ENCODE assay signal across 8 cellular contexts in the genomic region with DNA sequence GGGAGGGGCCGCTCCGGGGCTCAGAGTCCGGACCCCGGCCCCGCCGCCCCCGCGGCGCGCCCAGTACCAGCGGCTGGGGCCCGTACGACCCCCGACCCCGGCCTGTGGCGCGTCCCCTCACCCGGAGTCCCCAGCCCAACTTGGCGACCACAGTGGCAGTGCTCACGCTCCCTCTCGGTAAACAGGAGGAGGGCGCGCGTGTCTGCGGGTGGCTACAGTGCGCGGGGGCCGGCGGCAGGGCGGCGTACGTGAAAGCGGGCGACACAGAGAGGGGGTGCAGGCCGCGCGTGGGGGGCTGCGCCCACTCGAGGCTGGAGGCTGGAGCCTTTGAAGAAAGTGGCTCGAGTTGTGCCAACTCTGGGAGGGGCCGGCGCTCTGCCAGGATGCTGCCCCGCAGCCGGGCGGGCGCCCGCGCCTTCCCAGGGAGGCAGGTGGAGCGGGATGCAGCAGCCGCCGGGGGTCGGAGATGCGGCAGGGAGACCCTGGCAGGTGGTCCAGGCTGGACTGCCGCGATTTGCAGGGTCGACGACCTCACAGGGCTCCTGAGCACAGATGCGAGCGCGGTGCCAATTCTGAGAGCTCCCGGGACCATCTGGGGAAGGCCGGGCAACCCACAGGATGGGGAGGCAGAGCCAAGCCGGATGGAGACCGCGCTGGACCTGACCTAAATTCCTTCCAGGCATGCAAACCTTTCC. TPM values are rescaled to one million over a fixed set of nuclear protein-coding genes. Genes with fewer than 3 reads are reported as not detected.
DNase-seq lines count a peak whose midpoint lies in the region; ATAC-seq and TF ChIP-seq lines count a peak whose summit lies in the region.

No MANE protein-coding gene starts in this region.

- H3K4me1 ChIP-seq in esophagus (ENCODE audit: control insufficient read depth in 2 of 2, insufficient read depth in 2 of 2, low read length in 1 of 2) (peaks cover 3 to 4% of the 10 kb centered on the region in 2 donors), urinary bladder (ENCODE audit: insufficient read depth) (no peaks in the 10 kb centered on the region)

- POLR2A ChIA-PET in T-cell (lab: Charles Lee) = no interaction called here
- POLR2A ChIA-PET in GM10248 (lab: Yijun Ruan, JAX) = no interaction called here

- H3K4me1 Mint-ChIP-seq in T-cell = no peaks in the 10 kb centered on the region

- H3K36me3 ChIP-seq in esophagus (ENCODE audit: control insufficient read depth in 2 of 2, insufficient read depth in 2 of 2, low read length in 1 of 2) = no peaks in the 10 kb centered on the region
- H3K36me3 ChIP-seq in urinary bladder (ENCODE audit: insufficient read depth) = no peaks in the 10 kb centered on the region

- peak in 4 of 34 experiments; percentile 2 to 16 (median 10) for DNase-seq in T-cell
- DNase-seq in myocyte (ENCODE audit: low read depth) = peak; percentile 48
- DNase-seq in GM10248 (ENCODE audit: extremely low spot score) = no peak
- no peak for DNase-seq in GM10266 (ENCODE audit: extremely low spot score)

- peak overlapping the region in 1 of 2 donors; percentile 74 for H3K27ac ChIP-seq in esophagus (ENCODE audit: low read depth in 2 of 2, low read length in 1 of 2)
- peak overlapping the region; percentile 51 for H3K27ac ChIP-seq in urinary bladder (ENCODE audit: low read depth)

- no peak for TF ChIP-seq CTCF in GM10248 (IDR thresholded peaks at IDR 0.05; ENCODE audit: control extremely low read depth, extremely low read depth, low read depth, missing control alignments)
- TF ChIP-seq CTCF in GM10266 (IDR thresholded peaks at IDR 0.05; ENCODE audit: control insufficient read depth, insufficient read depth, low read depth, missing control alignments) = no peak

- ATAC-seq in T-cell (replicated peaks in 1 of 4) (peak in 3 of 4 experiments; percentile 10 to 36 (median 34)), HG03139 (IDR thresholded peaks at IDR 0.05; ENCODE audit: unreplicated experiment) (no peak)

- 4 to 5% methylated on average over 64 to 65 of the region's 65 CpGs for WGBS in esophagus, 2 donors
- 4% methylated on average over 65 of the region's 65 CpGs for WGBS in urinary bladder

- H3K27ac Mint-ChIP-seq in T-cell = no peak overlapping the region

- no peaks in the 10 kb centered on the region for H3K36me3 Mint-ChIP-seq in T-cell

- CTCF ChIA-PET in T-cell (lab: Charles Lee) (interaction anchor here (0.6 to 3.4 kb wide), 7 partner anchors 16 to 242 kb away, joined by 3 to 20 read pairs (median 4); no protein-coding TSS in a partner anchor), GM10248 (lab: Yijun Ruan, JAX) (interaction anchor here (1.3 to 2.0 kb wide), 4 partner anchors 31 to 163 kb away, joined by 3 to 5 read pairs (median 4); no protein-coding TSS in a partner anchor)

- H3K27me3 ChIP-seq in esophagus (ENCODE audit: control insufficient read depth in 1 of 2, insufficient read depth in 2 of 2, low read length in 2 of 2) = no peaks in the 10 kb centered on the region

- no peaks in the 10 kb centered on the region for H3K9me3 ChIP-seq in esophagus (ENCODE audit: control insufficient read depth in 2 of 2, insufficient read depth in 1 of 2, low read depth in 1 of 2, low read length in 1 of 2)

- H3K27me3 Mint-ChIP-seq in T-cell = peaks cover 20 to 40% of the 10 kb centered on the region in 2 donors

- H3K9me3 Mint-ChIP-seq in T-cell = no peaks in the 10 kb centered on the region

- 0 out of 2 replicates have a peak overlapping the region, but pooled peaks have one; percentile 11 for H3K4me3 ChIP-seq in GM08714 (ENCODE audit: low read length)
- peak overlapping the region; percentile 47 to 49 for H3K4me3 ChIP-seq in esophagus (ENCODE audit: low read depth in 1 of 2, low read length in 2 of 2)
- peak overlapping the region; percentile 64 for H3K4me3 ChIP-seq in urinary bladder (ENCODE audit: low read depth, low read length)

- H3K4me3 Mint-ChIP-seq in T-cell = peak overlapping the region in 2 of 3 donors; percentile 17 to 21

RNA-seq across cellular contexts. Expression of gene PTPRE, which starts 0.7 kb away (rescaled TPM):
- total RNA-seq in T-cell (10 to 100 TPM; 23.2 to 69.2 (median 32.2) TPM), myocyte (4.6 and 5.5 TPM in 2 replicates), urinary bladder (15.9 TPM)
- polyA plus RNA-seq in esophagus (1 to 10 TPM; 3.8 to 5.5 TPM), urinary bladder (5.7 TPM)
- 10.5 TPM for polyA plus RNA-seq in myocyte (2012)

RNA-seq across cellular contexts. Expression of gene CLRN3, which starts 14.8 kb away (rescaled TPM):
- total RNA-seq in T-cell (not detected), myocyte (not detected in 2 replicates), urinary bladder (0.42 TPM)
- polyA plus RNA-seq in esophagus (not detected), urinary bladder (not detected)
- polyA plus RNA-seq in myocyte (2012) = 0.30 TPM

Comparison
In these comparisons a context has a peak if more than half of its experiments do, and no peak if none do; other contexts are left out.
1. H3K4me3 ChIP-seq: peak in every context shown above with its lines; median percentile 64 in urinary bladder; 48 in esophagus; 11 in GM08714.